In genomic region chr19:18636183-18636968, GRCh38 we compare ENCODE assay signal across 8 cellular contexts. TPM values are rescaled to one million over a fixed set of nuclear protein-coding genes. Genes with fewer than 3 reads are reported as not detected.
DNase-seq lines count a peak whose midpoint lies in the region; ATAC-seq, FAIRE-seq and TF ChIP-seq lines count a peak whose summit lies in the region.

No MANE protein-coding gene starts in this region.

- H3K27ac ChIP-seq in A549 (peak overlapping the region; percentile 53 to 87; a peak in 5 of 6 replicates), WERI-Rb-1 (peak overlapping the region; percentile 25; the same call in 1 of the 2 replicates), mammary epithelial cell (ENCODE audit: insufficient read depth, low read depth, low read length) (peak overlapping the region; percentile 22), skin epidermis (peak overlapping the region in 13 of 21 experiments; percentile 7 to 91 (median 83))

- H3K79me2 ChIP-seq in mammary epithelial cell (ENCODE audit: insufficient read depth, low read length) = peaks cover 16% of the 10 kb centered on the region

- H4K20me1 ChIP-seq in mammary epithelial cell (ENCODE audit: insufficient read depth, low read length) = no peaks in the 10 kb centered on the region

- no peak for TF ChIP-seq POLR2A in A549 (IDR thresholded peaks at IDR 0.05; ENCODE audit: low read length)

- DNase-seq in A549 (ENCODE audit: low read depth in 1 of 2, low spot score in 1 of 2) (peak; percentile 80 to 94), NCI-H2171 treated with DMSO at 0.1 percent for 48 hours (lab: John Stamatoyannopoulos, UW) (peak; percentile 97), WERI-Rb-1 (peak; percentile 98), mammary epithelial cell (peak; percentile 97), iPS-NIHi11 (ENCODE audit: low spot score) (peak; percentile 96)

- peak; percentile 93 to 97 for ATAC-seq in A549
- peak; percentile 84 for ATAC-seq in GM18867 (IDR thresholded peaks at IDR 0.05; ENCODE audit: unreplicated experiment)
- ATAC-seq in HG03108 (IDR thresholded peaks at IDR 0.05; ENCODE audit: unreplicated experiment) = peak; percentile 88

- 2% methylated on average over 21 of the region's 44 CpGs for WGBS in A549 (ENCODE audit: missing lambda C conversion rate)
- 3% methylated on average over 4 of the region's 44 CpGs for WGBS in mammary epithelial cell (ENCODE audit: low coverage, missing lambda C conversion rate)

- H3K4me1 ChIP-seq in A549 (peaks cover 10% of the 10 kb centered on the region; the same call in 1 of the 3 replicates), mammary epithelial cell (ENCODE audit: insufficient read depth, low read length) (peaks cover 5% of the 10 kb centered on the region)

- H3K27me3 ChIP-seq in WERI-Rb-1 (ENCODE audit: insufficient read depth, low read depth, severe bottlenecking) (no peaks in the 10 kb centered on the region), mammary epithelial cell (ENCODE audit: insufficient read depth, low read length) (no peaks in the 10 kb centered on the region)

- no peak for TF ChIP-seq RAD21 in A549 (conservative IDR thresholded peaks at IDR 0.05 in 1 of 2, IDR thresholded peaks at IDR 0.05 in 1 of 2)

- H3K36me3 ChIP-seq in WERI-Rb-1 (peaks cover 3% of the 10 kb centered on the region; the same call in 1 of the 2 replicates), mammary epithelial cell (ENCODE audit: insufficient read depth, low read length) (no peaks in the 10 kb centered on the region)

- H3K9me3 ChIP-seq in A549 = no peaks in the 10 kb centered on the region
- no peaks in the 10 kb centered on the region for H3K9me3 ChIP-seq in WERI-Rb-1 (ENCODE audit: severe bottlenecking)
- no peaks in the 10 kb centered on the region for H3K9me3 ChIP-seq in mammary epithelial cell (replicated peaks; ENCODE audit: insufficient read depth, low read length)

- peak overlapping the region; percentile 89 for H2AFZ ChIP-seq in mammary epithelial cell (ENCODE audit: low read depth, low read length)

- no TSS peak for BruUV-seq in mammary epithelial cell (replicated peaks; lab: Mats Ljungman, UMichigan)

- in situ Hi-C loops in mammary epithelial cell (cut with MboI; ENCODE audit: low sequenced_read_pairs in 2 of 2) = no loop called here

- dilution Hi-C loops in mammary epithelial cell (cut with HindIII; ENCODE audit: low sequenced_read_pairs) = no loop called here

- intact Hi-C loops in mammary epithelial cell (cut with micrococcal nuclease) = loop anchor here (5.0 kb wide), 1 partner anchor 126 kb away; no protein-coding TSS in a partner anchor

- POLR2A ChIA-PET in A549 (lab: Yijun Ruan, JAX) = no interaction called here

- H3K4me2 ChIP-seq in A549 (peak overlapping the region; percentile 99), mammary epithelial cell (ENCODE audit: insufficient read depth, low read depth, low read length) (peak overlapping the region; percentile 70)

- peak overlapping the region; percentile 92 for H3K4me3 ChIP-seq in A549
- H3K4me3 ChIP-seq in WERI-Rb-1 (ENCODE audit: low read depth, low read length) = peak overlapping the region; percentile 58
- peak overlapping the region; percentile 77 to 94 (median 93) for H3K4me3 ChIP-seq in mammary epithelial cell (replicated peaks in 1 of 3; ENCODE audit: insufficient read depth in 1 of 3, low read depth in 2 of 3, low read length in 3 of 3)
- H3K4me3 ChIP-seq in skin epidermis = peak overlapping the region; percentile 43 to 82 (median 70)

- FAIRE-seq in A549 (lab: Jason Lieb, UNC) = no peak

- CTCF ChIA-PET in A549 (lab: Yijun Ruan, JAX) (no interaction called here), mammary epithelial cell (lab: Charles Lee; ENCODE audit: low non-redundant PET) (no interaction called here)

- TF ChIP-seq EP300 in A549 (IDR thresholded peaks at IDR 0.05) = no peak

- no peak for TF ChIP-seq CTCF in A549 (IDR thresholded peaks at IDR 0.05)
- TF ChIP-seq CTCF in WERI-Rb-1 (IDR thresholded peaks at IDR 0.05; ENCODE audit: low read depth, low read length) = no peak
- TF ChIP-seq CTCF in mammary epithelial cell (conservative IDR thresholded peaks at IDR 0.05 in 1 of 2, IDR thresholded peaks at IDR 0.05 in 1 of 2; ENCODE audit: extremely low read depth in 1 of 2, insufficient read depth in 1 of 2, low read depth in 1 of 2, low read length in 2 of 2) = no peak

- no peak overlapping the region for H3K9ac ChIP-seq in mammary epithelial cell (ENCODE audit: insufficient read depth, low read length)

TF ChIP-seq in A549, 52 proteins besides CTCF, POLR2A, EP300 and RAD21 (continues in another document):
- no peak for TF ChIP-seq SMC3 (IDR thresholded peaks at IDR 0.05)
- TF ChIP-seq EHF (CRISPR knock-in tag; IDR thresholded peaks at IDR 0.05) = no peak
- no peak for TF ChIP-seq JUNB (IDR thresholded peaks at IDR 0.05)
- no peak for TF ChIP-seq ZNF302 (CRISPR knock-in tag; IDR thresholded peaks at IDR 0.05)
- no peak for TF ChIP-seq RARB (CRISPR knock-in tag; IDR thresholded peaks at IDR 0.05)
- TF ChIP-seq NFE2L2 (conservative IDR thresholded peaks at IDR 0.05; ENCODE audit: low read length) = no peak
- TF ChIP-seq EHMT2 (IDR thresholded peaks at IDR 0.05; ENCODE audit: low read depth) = no peak
- TF ChIP-seq POLR2AphosphoS2 (conservative IDR thresholded peaks at IDR 0.05; ENCODE audit: low read length) = no peak
- TF ChIP-seq FOSL2 (IDR thresholded peaks at IDR 0.05) = no peak
- no peak for TF ChIP-seq FOSL2 (CRISPR knock-in tag; IDR thresholded peaks at IDR 0.05)
- no peak for TF ChIP-seq HDAC2 (IDR thresholded peaks at IDR 0.05)
- TF ChIP-seq RFX5 (IDR thresholded peaks at IDR 0.05) = no peak
- TF ChIP-seq RNF2 (IDR thresholded peaks at IDR 0.05; ENCODE audit: borderline replicate concordance, low read depth) = no peak
- TF ChIP-seq NR3C1 (IDR thresholded peaks at IDR 0.05) = no peak
- TF ChIP-seq KDM1A (IDR thresholded peaks at IDR 0.05; ENCODE audit: low read depth) = no peak
- TF ChIP-seq MAFK (IDR thresholded peaks at IDR 0.05; ENCODE audit: partially characterized antibody) = no peak

RNA-seq across cellular contexts. Expression of gene KLHL26, which starts 0.5 kb away (rescaled TPM):
- polyA plus RNA-seq in A549 (2011; rRNA removed) = 1.1 and 1.8 TPM in 2 replicates
- 2.9 and 3.5 TPM in 2 replicates for polyA plus RNA-seq in A549 (2012; cell fraction: cytosol; rRNA removed)
- 2.8 and 7.3 TPM in 2 replicates for polyA plus RNA-seq in A549 (2012; cell fraction: nucleus; rRNA removed)
- 2.0 TPM in 3 replicates for polyA plus RNA-seq in A549 (2017; fragmentation: RNase III; extraction: RNeasy Plus Mini Kit Qiagen cat#74134 plus additional on column Dnase treatment)
- polyA minus RNA-seq in A549 (2011; rRNA and poly(A)+ RNA removed) = 0.97 and 1.1 TPM in 2 replicates
- total RNA-seq in mammary epithelial cell = 1 to 10 TPM; 2.8 to 6.4 TPM
- 2.6 TPM for polyA plus RNA-seq in mammary epithelial cell
- 2.1 TPM for polyA minus RNA-seq in mammary epithelial cell

RNA-seq across cellular contexts. Expression of gene TMEM59L, which starts 23.7 kb away (rescaled TPM):
- polyA plus RNA-seq in A549 (2011; rRNA removed) (0.94 and 2.0 TPM in 2 replicates), A549 (2017; fragmentation: RNase III; extraction: RNeasy Plus Mini Kit Qiagen cat#74134 plus additional on column Dnase treatment) (2.8 to 5.0 TPM (median 4.6 TPM) in 3 replicates), mammary epithelial cell (0.05 TPM)
- polyA plus RNA-seq in A549 (2012; cell fraction: cytosol; rRNA removed) = 0.75 and 1.5 TPM in 2 replicates
- 7.4 and 7.8 TPM in 2 replicates for polyA plus RNA-seq in A549 (2012; cell fraction: nucleus; rRNA removed)
- polyA minus RNA-seq in A549 (2011; rRNA and poly(A)+ RNA removed) = 0.54 and 0.62 TPM in 2 replicates
- total RNA-seq in mammary epithelial cell = under 1 TPM in 1 of 2 donors, not detected in 1; 0.89 TPM
- not detected for polyA minus RNA-seq in mammary epithelial cell

RNA-seq across cellular contexts. Expression of gene CRLF1, which starts 29.8 kb away (rescaled TPM):
- polyA plus RNA-seq in A549 (2011; rRNA removed) = 0.37 and 1.3 TPM in 2 replicates
- polyA plus RNA-seq in A549 (2012; cell fraction: cytosol; rRNA removed) = 1.3 and 2.0 TPM in 2 replicates
- polyA plus RNA-seq in A549 (2012; cell fraction: nucleus; rRNA removed) = 2.2 and 3.5 TPM in 2 replicates
- 1.6 to 2.7 TPM (median 2.5 TPM) in 3 replicates for polyA plus RNA-seq in A549 (2017; fragmentation: RNase III; extraction: RNeasy Plus Mini Kit Qiagen cat#74134 plus additional on column Dnase treatment)
- polyA minus RNA-seq in A549 (2011; rRNA and poly(A)+ RNA removed) = 0.45 and 1.2 TPM in 2 replicates
- total RNA-seq in mammary epithelial cell = 1 to 10 TPM; 2.3 to 7.1 TPM
- 3.4 TPM for polyA plus RNA-seq in mammary epithelial cell
- 5.9 TPM for polyA minus RNA-seq in mammary epithelial cell

RNA-seq across cellular contexts. Expression of gene CRTC1, which starts 47.1 kb away (rescaled TPM):
- 0.86 and 0.87 TPM in 2 replicates for polyA plus RNA-seq in A549 (2011; rRNA removed)
- 4.4 and 5.7 TPM in 2 replicates for polyA plus RNA-seq in A549 (2012; cell fraction: cytosol; rRNA removed)
- 13.7 and 20.7 TPM in 2 replicates for polyA plus RNA-seq in A549 (2012; cell fraction: nucleus; rRNA removed)
- polyA plus RNA-seq in A549 (2017; fragmentation: RNase III; extraction: RNeasy Plus Mini Kit Qiagen cat#74134 plus additional on column Dnase treatment) = 4.0 to 5.7 TPM (median 4.3 TPM) in 3 replicates
- 0.49 and 0.66 TPM in 2 replicates for polyA minus RNA-seq in A549 (2011; rRNA and poly(A)+ RNA removed)
- total RNA-seq in mammary epithelial cell = 1 to 10 TPM; 2.2 to 8.2 TPM
- polyA plus RNA-seq in mammary epithelial cell = 2.2 TPM
- 5.9 TPM for polyA minus RNA-seq in mammary epithelial cell

RNA-seq across cellular contexts. Expression of gene REX1BD, which starts 47.8 kb away (rescaled TPM):
- polyA plus RNA-seq in A549 (2011; rRNA removed) = 13.3 and 23.1 TPM in 2 replicates
- 91.8 and 94.7 TPM in 2 replicates for polyA plus RNA-seq in A549 (2012; cell fraction: cytosol; rRNA removed)
- polyA plus RNA-seq in A549 (2012; cell fraction: nucleus; rRNA removed) = 175 and 211 TPM in 2 replicates
- 47.3 to 50.3 TPM (median 47.7 TPM) in 3 replicates for polyA plus RNA-seq in A549 (2017; fragmentation: RNase III; extraction: RNeasy Plus Mini Kit Qiagen cat#74134 plus additional on column Dnase treatment)
- 3.1 and 4.9 TPM in 2 replicates for polyA minus RNA-seq in A549 (2011; rRNA and poly(A)+ RNA removed)
- total RNA-seq in mammary epithelial cell = 10 to 100 TPM; 30.0 to 59.0 TPM
- 49.0 TPM for polyA plus RNA-seq in mammary epithelial cell
- polyA minus RNA-seq in mammary epithelial cell = 4.3 TPM

Comparison
In these comparisons a context has a peak if more than half of its experiments do, and no peak if none do; other contexts are left out.
1. Peak in every context shown above with its lines: DNase-seq, ATAC-seq, H3K4me3 ChIP-seq and H3K27ac ChIP-seq.
2. H3K27ac ChIP-seq: peak in every context shown above with its lines; median percentile 83 in skin epidermis; 70 in A549; 25 in WERI-Rb-1; 22 in mammary epithelial cell.